Comparison of ENCODE assay signal across 1 cellular context in genomic region chr1:231937013-231937754, GRCh38.
TF ChIP-seq lines count a peak whose summit lies in the region.

No MANE protein-coding gene starts in this region.

TF ChIP-seq in WTC11, 78 proteins besides CTCF, POLR2A, EP300 and RAD21 (continued from another document):
- TF ChIP-seq ZNF512 (CRISPR knock-in tag; IDR thresholded peaks at IDR 0.05; ENCODE audit: borderline replicate concordance), result no peak
TF ChIP-seq in WTC11: peak in this region for 0.
